Comparison of ENCODE assay signal across 16 cellular contexts in genomic region chr2:28709101-28709500, GRCh38. TPM values are rescaled to one million over a fixed set of nuclear protein-coding genes. Genes with fewer than 3 reads are reported as not detected.
DNase-seq lines count a peak whose midpoint lies in the region; ATAC-seq and TF ChIP-seq lines count a peak whose summit lies in the region.
"Had no signal": no experiment of that assay in that cellular context is flagged by ENCODE, and none has a peak within 500 bp of the region (broad histone marks: within the 10 kb centered on the region; RNA-seq: fewer than 3 reads in every experiment).

No MANE protein-coding gene starts in this region.

- H3K36me3 ChIP-seq in mammary epithelial cell (ENCODE audit: insufficient read depth, low read length) (no peaks in the 10 kb centered on the region), lung (ENCODE audit: control insufficient read depth in 2 of 2, insufficient read depth in 2 of 2, low read length in 2 of 2) (no peaks in the 10 kb centered on the region), thyroid gland (no peaks in the 10 kb centered on the region), right atrium auricular region (no peaks in the 10 kb centered on the region)

- H3K4me3 ChIP-seq in mammary epithelial cell (replicated peaks in 1 of 3; ENCODE audit: insufficient read depth in 1 of 3, low read depth in 2 of 3, low read length in 3 of 3) (no peak overlapping the region), lung (no peak overlapping the region), thyroid gland (replicated peaks in 1 of 3) (no peak overlapping the region), right atrium auricular region (no peak overlapping the region)

- peak; percentile 82 for ATAC-seq in lung (ENCODE audit: insufficient read depth, low FRiP score)

- H3K4me2 ChIP-seq in mammary epithelial cell (ENCODE audit: insufficient read depth, low read depth, low read length) = no peak overlapping the region
- H3K4me2 ChIP-seq: KMS-11 had no signal

- TF ChIP-seq CTCF in mammary epithelial cell (conservative IDR thresholded peaks at IDR 0.05 in 1 of 2, IDR thresholded peaks at IDR 0.05 in 1 of 2; ENCODE audit: extremely low read depth in 1 of 2, insufficient read depth in 1 of 2, low read depth in 1 of 2, low read length in 2 of 2) (no peak), lung (IDR thresholded peaks at IDR 0.05; ENCODE audit: control extremely low read depth, extremely low read depth) (no peak), thyroid gland (IDR thresholded peaks at IDR 0.05) (no peak), right atrium auricular region (IDR thresholded peaks at IDR 0.05) (no peak)

- peak overlapping the region; percentile 42 for H2AFZ ChIP-seq in mammary epithelial cell (ENCODE audit: low read depth, low read length)

- no peak overlapping the region for H3K9ac ChIP-seq in mammary epithelial cell (ENCODE audit: insufficient read depth, low read length)
- H3K9ac ChIP-seq: KMS-11 had no signal

- H3K27ac ChIP-seq in mammary epithelial cell (ENCODE audit: insufficient read depth, low read depth, low read length) (no peak overlapping the region), lung (ENCODE audit: low read depth in 1 of 2, low read length in 1 of 2) (peak overlapping the region in 1 of 2 donors; percentile 27), thyroid gland (peak overlapping the region; percentile 54 to 84 (median 79)), right atrium auricular region (no peak overlapping the region)
- H3K27ac ChIP-seq: KMS-11, RWPE1 had no signal

- H3K27me3 ChIP-seq in mammary epithelial cell (ENCODE audit: insufficient read depth, low read length) (no peaks in the 10 kb centered on the region), lung (ENCODE audit: control insufficient read depth, insufficient read depth) (no peaks in the 10 kb centered on the region), thyroid gland (no peaks in the 10 kb centered on the region), right atrium auricular region (no peaks in the 10 kb centered on the region)

- TF ChIP-seq POLR2A in thyroid gland (IDR thresholded peaks at IDR 0.05) = peak in 1 of 2 donors; percentile 29

- in situ Hi-C loops in mammary epithelial cell (cut with MboI; ENCODE audit: low sequenced_read_pairs in 2 of 2) = no loop called here

- H3K79me2 ChIP-seq in mammary epithelial cell (ENCODE audit: insufficient read depth, low read length) = no peaks in the 10 kb centered on the region

- peak; percentile 15 for DNase-seq in NCI-H345 (lab: John Stamatoyannopoulos, UW)
- no peak for DNase-seq in NCI-H345 treated with DMSO at 0.1 percent for 48 hours (lab: John Stamatoyannopoulos, UW; ENCODE audit: unreplicated experiment)
- DNase-seq in mammary epithelial cell = no peak
- DNase-seq in lung (ENCODE audit: low spot score) = peak; percentile 39
- peak; percentile 64 to 71 for DNase-seq in thyroid gland
- DNase-seq in right atrium auricular region (ENCODE audit: low spot score) = no peak
- no peak for DNase-seq in activated CD8-positive, alpha-beta memory T cell treated with anti-CD3 and anti-CD28 coated beads for 24 hours
- no peak for DNase-seq in NCI-H1092 treated with DMSO at 0.1 percent for 48 hours (lab: John Stamatoyannopoulos, UW)
- DNase-seq: activated naive CD8-positive, alpha-beta T cell treated with anti-CD3 and anti-CD28 coated beads, Interleukin-2, amount 10 ng/mL, durations not matched to agents 7 days and 5 days; DMS79; effector CD4-positive, alpha-beta T cell; hippocampal formation; midbrain; NCI-H226 had no signal

- WGBS in mammary epithelial cell (ENCODE audit: low coverage, missing lambda C conversion rate) = 32% methylated on average over 8 of the region's 8 CpGs
- WGBS in lung, 2 donors = 68 to 80% methylated on average over 8 of the region's 8 CpGs
- WGBS in thyroid gland, 2 donors = 38 to 40% methylated on average over 8 of the region's 8 CpGs

- dilution Hi-C loops in mammary epithelial cell (cut with HindIII; ENCODE audit: low sequenced_read_pairs) = no loop called here

- intact Hi-C loops in mammary epithelial cell (cut with micrococcal nuclease) (no loop called here), thyroid gland (cut with DNase I) (no loop called here)

- H3K9me3 ChIP-seq in mammary epithelial cell (replicated peaks; ENCODE audit: insufficient read depth, low read length) (no peaks in the 10 kb centered on the region), lung (ENCODE audit: control insufficient read depth in 2 of 2, insufficient read depth in 1 of 2, low read length in 1 of 2) (peaks cover 0 to 2% of the 10 kb centered on the region in 2 donors), thyroid gland (no peaks in the 10 kb centered on the region), right atrium auricular region (peaks cover 0 to 4% of the 10 kb centered on the region in 2 donors)

- CTCF ChIA-PET in mammary epithelial cell (lab: Charles Lee; ENCODE audit: low non-redundant PET) = no interaction called here

- no TSS peak for BruUV-seq in mammary epithelial cell (replicated peaks; lab: Mats Ljungman, UMichigan)

- H3K4me1 ChIP-seq in mammary epithelial cell (ENCODE audit: insufficient read depth, low read length) (peaks cover 11% of the 10 kb centered on the region), lung (ENCODE audit: control insufficient read depth in 2 of 2, insufficient read depth in 2 of 2, low read length in 2 of 2) (peaks cover 0 to 3% of the 10 kb centered on the region in 2 donors), thyroid gland (peaks cover 9 to 12% of the 10 kb centered on the region in 2 donors), right atrium auricular region (no peaks in the 10 kb centered on the region)

- H4K20me1 ChIP-seq in mammary epithelial cell (ENCODE audit: insufficient read depth, low read length) = no peaks in the 10 kb centered on the region

RNA-seq across cellular contexts. Expression of gene PPP1CB, which starts 42.5 kb away (rescaled TPM):
- 100 to 1,000 TPM; 266 to 282 TPM for total RNA-seq in mammary epithelial cell
- polyA plus RNA-seq in mammary epithelial cell = 78.5 TPM
- polyA minus RNA-seq in mammary epithelial cell = 117 TPM
- total RNA-seq in lung = 100 to 1,000 TPM; 276 to 309 TPM
- 10 to 100 TPM; 85.7 to 86.5 TPM for polyA plus RNA-seq in lung
- total RNA-seq in thyroid gland = 100 to 1,000 TPM; 142 to 229 (median 199) TPM
- total RNA-seq in right atrium auricular region = 100 to 1,000 TPM; 185 to 213 TPM

Comparison
In these comparisons a context has a peak if more than half of its experiments do, and no peak if none do; other contexts are left out.
1. DNase-seq: peak in NCI-H345 (single experiment), lung (single experiment) and thyroid gland (2 of 2); none in NCI-H345 treated with DMSO at 0.1 percent for 48 hours (single experiment), mammary epithelial cell (single experiment), right atrium auricular region (single experiment), activated CD8-positive, alpha-beta memory T cell treated with anti-CD3 and anti-CD28 coated beads for 24 hours (single experiment) and NCI-H1092 treated with DMSO at 0.1 percent for 48 hours (single experiment).
2. H3K27ac ChIP-seq: peak in thyroid gland (3 of 3); none in mammary epithelial cell (single experiment) and right atrium auricular region (0 of 2).